9 cellular contexts compared by ENCODE assay signal in genomic region chr5:42952575-42952974, GRCh38.
DNase-seq lines count a peak whose midpoint lies in the region; ATAC-seq and TF ChIP-seq lines count a peak whose summit lies in the region.
"Had no signal": no experiment of that assay in that cellular context is flagged by ENCODE, and none has a peak within 500 bp of the region (broad histone marks: within the 10 kb centered on the region; RNA-seq: fewer than 3 reads in every experiment).

No MANE protein-coding gene starts in this region.

- DNase-seq in CD4-positive, alpha-beta T cell, result no peak
- no peak for DNase-seq in central memory CD8-positive, alpha-beta T cell (ENCODE audit: low spot score in 2 of 2)
- DNase-seq in endodermal cell, result no peak
- DNase-seq in activated effector memory CD4-positive, alpha-beta T cell treated with anti-CD3 and anti-CD28 coated beads, Interleukin-2, amount 50 U/mL, for 16 hours, result no peak
- DNase-seq in thyroid gland, result no peak
- DNase-seq in nucleus accumbens (lab: John Stamatoyannopoulos, UW), result no peak

- H3K27ac Mint-ChIP-seq in CD4-positive, alpha-beta T cell, result peak overlapping the region; percentile 99
- H3K27ac Mint-ChIP-seq in central memory CD8-positive, alpha-beta T cell (ENCODE audit: low read depth), result peak overlapping the region; percentile 100
- no peak overlapping the region for H3K27ac Mint-ChIP-seq in endodermal cell

- no peak for ATAC-seq in CD4-positive, alpha-beta T cell (ENCODE audit: poor library complexity)
- ATAC-seq in central memory CD8-positive, alpha-beta T cell (replicated peaks; ENCODE audit: extremely low read depth, poor library complexity, severe bottlenecking), result no peak

- CTCF ChIA-PET in CD4-positive, alpha-beta T cell (lab: Charles Lee), result interaction anchor here (1.2 to 1.8 kb wide), 3 partner anchors 19 to 44 kb away, joined by 3 to 5 read pairs (median 4); no protein-coding TSS in a partner anchor

- H3K4me3 ChIP-seq in KMS-11 (IDR thresholded peaks at IDR 0.05; ENCODE audit: insufficient read depth, low read depth, low read length), result no peak overlapping the region
- peak overlapping the region; percentile 60 for H3K4me3 ChIP-seq in rectal smooth muscle tissue (ENCODE audit: low read length)
- no peak overlapping the region for H3K4me3 ChIP-seq in endodermal cell (ENCODE audit: low read length)
- H3K4me3 ChIP-seq in thyroid gland (replicated peaks in 1 of 3), result no peak overlapping the region
- H3K4me3 ChIP-seq: mucosa of descending colon had no signal

- no peaks in the 10 kb centered on the region for H3K27me3 ChIP-seq in CD4-positive, alpha-beta T cell (ENCODE audit: control insufficient read depth, insufficient read depth, low read length)
- H3K27me3 ChIP-seq in KMS-11 (ENCODE audit: insufficient read depth, low read depth), result no peaks in the 10 kb centered on the region
- peaks cover 33% of the 10 kb centered on the region for H3K27me3 ChIP-seq in rectal smooth muscle tissue (ENCODE audit: control insufficient read depth, insufficient read depth, low read length)
- H3K27me3 ChIP-seq in endodermal cell (ENCODE audit: control insufficient read depth, insufficient read depth, low read length, poor library complexity, severe bottlenecking), result no peaks in the 10 kb centered on the region
- H3K27me3 ChIP-seq in thyroid gland, result peaks cover 55% of the 10 kb centered on the region

- no peaks in the 10 kb centered on the region for H3K9me3 Mint-ChIP-seq in CD4-positive, alpha-beta T cell
- H3K9me3 Mint-ChIP-seq in central memory CD8-positive, alpha-beta T cell, result peaks cover 5% of the 10 kb centered on the region
- H3K9me3 Mint-ChIP-seq in endodermal cell, result peaks cover 62% of the 10 kb centered on the region

- WGBS in endodermal cell (ENCODE audit: insufficient coverage in 1 of 2, insufficient read length in 1 of 2), 2 experiments, result 96 to 100% methylated on average over 3 to 12 of the region's 12 CpGs
- 25 to 28% methylated on average over 12 of the region's 12 CpGs for WGBS in thyroid gland, 2 donors

- POLR2A ChIA-PET in CD4-positive, alpha-beta T cell (lab: Charles Lee), result interaction anchor here (3.5 to 9.5 kb wide), 11 partner anchors 14 to 532 kb away, joined by 11 to 465 read pairs (median 67); partner anchors contain the start of genes ANXA2R, HMGCS1, TMEM267 and ZNF131

- TF ChIP-seq CTCF in CD4-positive, alpha-beta T cell (IDR thresholded peaks at IDR 0.05), result peak; percentile 24
- TF ChIP-seq CTCF in KMS-11 (conservative IDR thresholded peaks at IDR 0.05; ENCODE audit: low read depth, low read length) (no peak), endodermal cell (conservative IDR thresholded peaks at IDR 0.05) (no peak), thyroid gland (IDR thresholded peaks at IDR 0.05) (no peak)

- peak overlapping the region; percentile 98 for H3K4me3 Mint-ChIP-seq in CD4-positive, alpha-beta T cell
- peak overlapping the region; percentile 93 for H3K4me3 Mint-ChIP-seq in central memory CD8-positive, alpha-beta T cell
- no peak overlapping the region for H3K4me3 Mint-ChIP-seq in endodermal cell

- peaks cover 21% of the 10 kb centered on the region for H3K4me1 ChIP-seq in KMS-11 (ENCODE audit: low read depth, poor library complexity, severe bottlenecking)
- H3K4me1 ChIP-seq in rectal smooth muscle tissue (ENCODE audit: control insufficient read depth, insufficient read depth, low read length), result no peaks in the 10 kb centered on the region
- no peaks in the 10 kb centered on the region for H3K4me1 ChIP-seq in endodermal cell (ENCODE audit: control insufficient read depth, insufficient read depth, low read length)
- peaks cover 28 to 30% of the 10 kb centered on the region in 2 donors for H3K4me1 ChIP-seq in thyroid gland

- H3K9me3 ChIP-seq in CD4-positive, alpha-beta T cell (ENCODE audit: control insufficient read depth, low read length), result peaks cover 7% of the 10 kb centered on the region
- peaks cover 48% of the 10 kb centered on the region for H3K9me3 ChIP-seq in endodermal cell (ENCODE audit: control insufficient read depth, low read length)
- H3K9me3 ChIP-seq in thyroid gland, result no peaks in the 10 kb centered on the region
- H3K9me3 ChIP-seq: mucosa of descending colon had no signal

- peak overlapping the region; percentile 97 for H3K9ac ChIP-seq in KMS-11
- no peak overlapping the region for H3K9ac ChIP-seq in rectal smooth muscle tissue (ENCODE audit: low read length)
- no peak overlapping the region for H3K9ac ChIP-seq in endodermal cell (ENCODE audit: extremely low read depth, low read length, poor library complexity, severe bottlenecking)

- H3K27ac ChIP-seq in CD4-positive, alpha-beta T cell (ENCODE audit: low read depth, low read length), result peak overlapping the region; percentile 98
- H3K27ac ChIP-seq in KMS-11 (peak overlapping the region; percentile 99), rectal smooth muscle tissue (ENCODE audit: low read depth, low read length) (no peak overlapping the region), endodermal cell (ENCODE audit: low read depth, low read length) (no peak overlapping the region), thyroid gland (no peak overlapping the region)

- H3K79me2 ChIP-seq in KMS-11 (ENCODE audit: insufficient read depth, low read depth), result peaks cover 16% of the 10 kb centered on the region; the same call in 1 of the 2 replicates

- H3K4me1 Mint-ChIP-seq in CD4-positive, alpha-beta T cell (ENCODE audit: low read depth), result peaks cover 30% of the 10 kb centered on the region
- H3K4me1 Mint-ChIP-seq in central memory CD8-positive, alpha-beta T cell, result peaks cover 34% of the 10 kb centered on the region
- no peaks in the 10 kb centered on the region for H3K4me1 Mint-ChIP-seq in endodermal cell

- intact Hi-C loops in CD4-positive, alpha-beta T cell (cut with DNase I, micrococcal nuclease), result loop anchor here (1.0 to 5.0 kb wide), 5 partner anchors 14 to 170 kb away; partner anchors contain the start of gene ZNF131 (in 1 of the 2)
- intact Hi-C loops in thyroid gland (cut with DNase I), result loop anchor here (5.0 kb wide), 1 partner anchor 40 kb away; no protein-coding TSS in a partner anchor

- H3K4me2 ChIP-seq in KMS-11, result peak overlapping the region; percentile 99

- H4K20me1 ChIP-seq in KMS-11 (ENCODE audit: insufficient read depth), result no peaks in the 10 kb centered on the region

- no peaks in the 10 kb centered on the region for H3K27me3 Mint-ChIP-seq in CD4-positive, alpha-beta T cell
- no peaks in the 10 kb centered on the region for H3K27me3 Mint-ChIP-seq in central memory CD8-positive, alpha-beta T cell
- H3K27me3 Mint-ChIP-seq in endodermal cell (ENCODE audit: insufficient read depth), result peaks cover 4% of the 10 kb centered on the region

- no peaks in the 10 kb centered on the region for H3K36me3 ChIP-seq in KMS-11 (ENCODE audit: insufficient read depth)
- no peaks in the 10 kb centered on the region for H3K36me3 ChIP-seq in rectal smooth muscle tissue (ENCODE audit: control insufficient read depth, insufficient read depth, low read length)
- H3K36me3 ChIP-seq in endodermal cell (ENCODE audit: control insufficient read depth, insufficient read depth, low read length), result no peaks in the 10 kb centered on the region
- H3K36me3 ChIP-seq in thyroid gland, result no peaks in the 10 kb centered on the region

- H2AFZ ChIP-seq in KMS-11 (ENCODE audit: low read depth), result peak overlapping the region; percentile 60; the same call in 1 of the 2 replicates

- H3K36me3 Mint-ChIP-seq in CD4-positive, alpha-beta T cell (ENCODE audit: low read depth), result peaks cover 29% of the 10 kb centered on the region
- H3K36me3 Mint-ChIP-seq in central memory CD8-positive, alpha-beta T cell (ENCODE audit: insufficient read depth), result peaks cover 38% of the 10 kb centered on the region
- H3K36me3 Mint-ChIP-seq in endodermal cell (ENCODE audit: low read depth), result peaks cover 6% of the 10 kb centered on the region

- no peak for TF ChIP-seq POLR2A in thyroid gland (IDR thresholded peaks at IDR 0.05)

Comparison
In these comparisons a context has a peak if more than half of its experiments do, and no peak if none do; other contexts are left out.
1. H3K27ac ChIP-seq: peak in CD4-positive, alpha-beta T cell (single experiment) and KMS-11 (single experiment); none in rectal smooth muscle tissue (single experiment), endodermal cell (single experiment) and thyroid gland (0 of 3).